2 cellular contexts compared by ENCODE assay signal in genomic region chr5:84578226-84578625, GRCh38.
TF ChIP-seq lines count a peak whose summit lies in the region.

No MANE protein-coding gene starts in this region.

TF ChIP-seq in GM23338, 12 proteins besides CTCF, POLR2A, EP300 and RAD21:
- TF ChIP-seq ZNF462 (CRISPR knock-in tag; IDR thresholded peaks at IDR 0.05) (no peak), ZNF114 (CRISPR knock-in tag; IDR thresholded peaks at IDR 0.05) (no peak), CREB1 (CRISPR knock-in tag; IDR thresholded peaks at IDR 0.05; ENCODE audit: low read depth) (no peak), EZH2 (IDR thresholded peaks at IDR 0.05; ENCODE audit: low read depth, unreplicated experiment) (no peak), JUNB (IDR thresholded peaks at IDR 0.05; ENCODE audit: unreplicated experiment) (no peak), ETS1 (IDR thresholded peaks at IDR 0.05) (no peak), STAT1 (IDR thresholded peaks at IDR 0.05; ENCODE audit: unreplicated experiment) (no peak), REST (IDR thresholded peaks at IDR 0.05; ENCODE audit: unreplicated experiment) (no peak)

TF ChIP-seq in WTC11, 78 proteins besides CTCF, POLR2A, EP300 and RAD21:
- TF ChIP-seq PRDM15 (CRISPR knock-in tag; IDR thresholded peaks at IDR 0.05) (no peak), ESRRA (CRISPR knock-in tag; IDR thresholded peaks at IDR 0.05; ENCODE audit: borderline replicate concordance) (no peak)
